Comparison of ENCODE assay signal across 11 cellular contexts in genomic region chr11:129013737-129014475, GRCh38.
"Had no signal": no experiment of that assay in that cellular context is flagged by ENCODE, and none has a peak within 500 bp of the region (broad histone marks: within the 10 kb centered on the region; RNA-seq: fewer than 3 reads in every experiment).

No MANE protein-coding gene starts in this region.

- H3K36me3 Mint-ChIP-seq: stimulated activated effector memory CD8-positive, alpha-beta T cell treated with anti-CD3 and anti-CD28 coated beads, Interleukin-12 subunit alpha, Interleukin-12 subunit beta, amount 100 ng/mL, for 72 hours had no signal

- H3K27ac Mint-ChIP-seq: activated B cell treated with CpG ODN at 0.5 μM for 24 hours; activated CD4-positive, alpha-beta T cell treated with anti-CD3 and anti-CD28 coated beads, Interleukin-2, amount 10 ng/mL, durations not matched to agents 24 days and 14 days; activated naive CD4-positive, alpha-beta T cell treated with anti-CD3 and anti-CD28 coated beads for 36 hours; dendritic cell treated with granulocyte-macrophage colony-stimulating factor and Interleukin-4, amounts not matched to agents 40 ng/mL and 50 ng/mL, for 4 days; stimulated activated effector memory CD8-positive, alpha-beta T cell treated with anti-CD3 and anti-CD28 coated beads, Interleukin-12 subunit alpha, Interleukin-12 subunit beta, amount 100 ng/mL, for 72 hours had no signal

- H3K27me3 Mint-ChIP-seq: dendritic cell treated with granulocyte-macrophage colony-stimulating factor and Interleukin-4, amounts not matched to agents 40 ng/mL and 50 ng/mL, for 4 days; naive B cell had no signal

- H3K36me3 ChIP-seq: heart right ventricle, right atrium auricular region had no signal

- DNase-seq: activated B cell treated with CpG ODN at 0.5 μM for 24 hours; activated CD4-positive, alpha-beta T cell treated with anti-CD3 and anti-CD28 coated beads, Interleukin-2, amount 10 ng/mL, durations not matched to agents 24 days and 14 days; activated naive CD4-positive, alpha-beta T cell treated with anti-CD3 and anti-CD28 coated beads for 36 hours; caudate nucleus; heart right ventricle; naive B cell; SK-N-SH; trophoblast cell had no signal

- H3K4me2 ChIP-seq: SK-N-SH had no signal

- ATAC-seq: heart right ventricle; stimulated activated effector memory CD8-positive, alpha-beta T cell treated with anti-CD3 and anti-CD28 coated beads, Interleukin-12 subunit alpha, Interleukin-12 subunit beta, amount 100 ng/mL, for 72 hours had no signal

- H3K9me3 Mint-ChIP-seq: activated B cell treated with CpG ODN at 0.5 μM for 24 hours; activated CD4-positive, alpha-beta T cell treated with anti-CD3 and anti-CD28 coated beads, Interleukin-2, amount 10 ng/mL, durations not matched to agents 24 days and 14 days; activated naive CD4-positive, alpha-beta T cell treated with anti-CD3 and anti-CD28 coated beads for 36 hours; naive B cell; stimulated activated effector memory CD8-positive, alpha-beta T cell treated with anti-CD3 and anti-CD28 coated beads, Interleukin-12 subunit alpha, Interleukin-12 subunit beta, amount 100 ng/mL, for 72 hours had no signal

- H3K9ac ChIP-seq: SK-N-SH had no signal

- H3K4me3 Mint-ChIP-seq: activated B cell treated with CpG ODN at 0.5 μM for 24 hours; activated CD4-positive, alpha-beta T cell treated with anti-CD3 and anti-CD28 coated beads, Interleukin-2, amount 10 ng/mL, durations not matched to agents 24 days and 14 days; activated naive CD4-positive, alpha-beta T cell treated with anti-CD3 and anti-CD28 coated beads for 36 hours; dendritic cell treated with granulocyte-macrophage colony-stimulating factor and Interleukin-4, amounts not matched to agents 40 ng/mL and 50 ng/mL, for 4 days; naive B cell; stimulated activated effector memory CD8-positive, alpha-beta T cell treated with anti-CD3 and anti-CD28 coated beads, Interleukin-12 subunit alpha, Interleukin-12 subunit beta, amount 100 ng/mL, for 72 hours had no signal

- H3K4me1 Mint-ChIP-seq: activated CD4-positive, alpha-beta T cell treated with anti-CD3 and anti-CD28 coated beads, Interleukin-2, amount 10 ng/mL, durations not matched to agents 24 days and 14 days; stimulated activated effector memory CD8-positive, alpha-beta T cell treated with anti-CD3 and anti-CD28 coated beads, Interleukin-12 subunit alpha, Interleukin-12 subunit beta, amount 100 ng/mL, for 72 hours had no signal

- H3K27ac ChIP-seq: heart right ventricle, right atrium auricular region had no signal

- H3K4me3 ChIP-seq: heart right ventricle, right atrium auricular region had no signal

- H3K4me1 ChIP-seq: heart right ventricle, right atrium auricular region had no signal

- H3K9me3 ChIP-seq: heart right ventricle, right atrium auricular region, SK-N-SH had no signal

- H3K27me3 ChIP-seq: heart right ventricle, right atrium auricular region had no signal
